Comparison of ENCODE assay signal across 23 cellular contexts in the genomic region with DNA sequence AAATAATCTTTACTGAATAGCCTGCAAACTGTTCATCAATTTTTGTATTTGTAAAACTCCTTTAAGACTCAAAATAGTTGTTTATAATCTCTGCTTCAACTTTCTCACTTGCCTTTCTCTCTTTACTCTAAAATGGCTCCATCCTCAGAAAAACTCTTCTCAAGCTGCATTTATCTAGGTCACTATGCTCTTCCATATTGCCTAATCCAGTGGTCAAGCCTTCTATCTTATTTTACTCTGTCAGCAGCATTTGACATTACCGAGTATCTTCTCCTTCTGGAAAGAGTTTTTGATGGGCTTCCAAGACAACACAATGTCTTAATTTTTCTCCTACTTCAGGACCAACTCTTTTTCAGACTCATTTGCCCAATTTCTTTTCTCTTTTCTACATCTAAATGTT.
"Had no signal": no experiment of that assay in that cellular context is flagged by ENCODE, and none has a peak within 500 bp of the region (broad histone marks: within the 10 kb centered on the region; RNA-seq: fewer than 3 reads in every experiment).

No MANE protein-coding gene starts in this region.

- H3K36me3 ChIP-seq: colonic mucosa, esophagus squamous epithelium, gastroesophageal sphincter, heart left ventricle, left lung had no signal

- H3K4me3 ChIP-seq: colonic mucosa, esophagus squamous epithelium, gastroesophageal sphincter, heart left ventricle, hepatocyte, left lung, lung, mucosa of descending colon had no signal

- H3K9me3 ChIP-seq: colonic mucosa, mucosa of descending colon had no signal

- ATAC-seq: effector memory CD8-positive, alpha-beta T cell; esophagus mucosa; foreskin keratinocyte; gastroesophageal sphincter; heart left ventricle; left cardiac atrium; left lung; left ventricle myocardium superior; mucosa of descending colon; naive thymus-derived CD8-positive, alpha-beta T cell had no signal

- DNase-seq: colonic mucosa; cortex of kidney; effector CD8-positive, alpha-beta T cell; effector memory CD8-positive, alpha-beta T cell; endodermal cell; erythroblast; esophagus squamous epithelium; foreskin keratinocyte; heart left ventricle; hypothalamus; immature natural killer cell; left cardiac atrium; left lung; left ventricle myocardium superior; mammary epithelial cell; mucosa of descending colon; naive B cell; naive thymus-derived CD8-positive, alpha-beta T cell had no signal

- H3K4me1 ChIP-seq: colonic mucosa, esophagus squamous epithelium, foreskin keratinocyte, gastroesophageal sphincter, left lung had no signal

- H3K27me3 ChIP-seq: colonic mucosa, esophagus squamous epithelium, foreskin keratinocyte, gastroesophageal sphincter, heart left ventricle, hepatocyte, left lung had no signal

- H3K27ac ChIP-seq: colonic mucosa, epithelial cell of prostate, esophagus squamous epithelium, foreskin keratinocyte, gastroesophageal sphincter, heart left ventricle, hepatocyte, left lung had no signal
